Comparison of ENCODE assay signal across 10 cellular contexts in genomic region chr2:42132066-42132965, GRCh38. TPM values are rescaled to one million over a fixed set of nuclear protein-coding genes. Genes with fewer than 3 reads are reported as not detected.
A peak's percentile ranks its signal among the peaks of the same experiment; 100 is the strongest.
DNase-seq lines count a peak whose midpoint lies in the region; ATAC-seq, FAIRE-seq and TF ChIP-seq lines count a peak whose summit lies in the region.
"Had no signal": no experiment of that assay in that cellular context is flagged by ENCODE, and none has a peak within 500 bp of the region (broad histone marks: within the 10 kb centered on the region; RNA-seq: fewer than 3 reads in every experiment).

No MANE protein-coding gene starts in this region.

- peak overlapping the region; percentile 61 for H3K9ac ChIP-seq in astrocyte (ENCODE audit: low read length)
- H3K9ac ChIP-seq: KMS-11 had no signal

- H3K4me3 ChIP-seq in BJ (ENCODE audit: low read depth, low read length) (no peak overlapping the region), astrocyte (ENCODE audit: insufficient read depth, low read depth, low read length) (peak overlapping the region; percentile 12), right lobe of liver (peak overlapping the region in 1 of 3 donors; percentile 41), vagina (peak overlapping the region in 1 of 2 donors; percentile 23)

- H2AFZ ChIP-seq in astrocyte (ENCODE audit: low read depth, low read length), result peak overlapping the region; percentile 58

- TF ChIP-seq CTCF in BJ (IDR thresholded peaks at IDR 0.05; ENCODE audit: insufficient read depth, low read depth, low read length) (no peak), astrocyte (IDR thresholded peaks at IDR 0.05; ENCODE audit: insufficient read depth, low read depth, low read length) (no peak), right lobe of liver (IDR thresholded peaks at IDR 0.05) (no peak), vagina (IDR thresholded peaks at IDR 0.05) (no peak)

- no peaks in the 10 kb centered on the region for H3K9me3 Mint-ChIP-seq in astrocyte (ENCODE audit: unreplicated experiment)

- H3K27me3 Mint-ChIP-seq in astrocyte (ENCODE audit: low read depth, unreplicated experiment), result no peaks in the 10 kb centered on the region

- no peaks in the 10 kb centered on the region for H4K20me1 ChIP-seq in astrocyte (ENCODE audit: insufficient read depth, low read length)

- no peaks in the 10 kb centered on the region for H3K36me3 Mint-ChIP-seq in astrocyte (ENCODE audit: low read depth, unreplicated experiment)

- H3K9me3 ChIP-seq in astrocyte (ENCODE audit: insufficient read depth, low read depth, low read length) (no peaks in the 10 kb centered on the region), right lobe of liver (no peaks in the 10 kb centered on the region), vagina (no peaks in the 10 kb centered on the region)
- H3K9me3 ChIP-seq: neutrophil had no signal

- H3K4me1 ChIP-seq in astrocyte (ENCODE audit: insufficient read depth, low read length), result peaks cover 34% of the 10 kb centered on the region
- H3K4me1 ChIP-seq in right lobe of liver, result peaks cover 0 to 19% (median 9%) of the 10 kb centered on the region in 4 donors
- peaks cover 50% of the 10 kb centered on the region for H3K4me1 ChIP-seq in vagina

- H3K27ac Mint-ChIP-seq in astrocyte (ENCODE audit: unreplicated experiment), result peak overlapping the region; percentile 94

- no peaks in the 10 kb centered on the region for H3K79me2 ChIP-seq in astrocyte (ENCODE audit: insufficient read depth, low read length)

- CTCF ChIA-PET in BJ (lab: Yijun Ruan, JAX), result interaction anchor here (0.6 to 1.8 kb wide), 4 partner anchors 9 to 1261 kb away, joined by 3 to 8 read pairs (median 4); no protein-coding TSS in a partner anchor

- intact Hi-C loops in right lobe of liver (cut with DNase I), result no loop called here
- intact Hi-C loops in vagina (cut with DNase I), result no loop called here

- H3K4me1 Mint-ChIP-seq in astrocyte (ENCODE audit: low read depth, unreplicated experiment), result peaks cover 71% of the 10 kb centered on the region

- H3K36me3 ChIP-seq in BJ (ENCODE audit: control insufficient read depth, insufficient read depth, low read length), result no peaks in the 10 kb centered on the region
- H3K36me3 ChIP-seq in astrocyte (ENCODE audit: insufficient read depth, low read length), result no peaks in the 10 kb centered on the region
- H3K36me3 ChIP-seq in right lobe of liver, result no peaks in the 10 kb centered on the region
- H3K36me3 ChIP-seq in vagina, result no peaks in the 10 kb centered on the region
- H3K36me3 ChIP-seq: neutrophil had no signal

- peak; percentile 94 for DNase-seq in BJ (ENCODE audit: low read depth)
- DNase-seq in astrocyte (ENCODE audit: low read depth), result peak; percentile 98
- no peak for DNase-seq in right lobe of liver
- DNase-seq in vagina (ENCODE audit: extremely low spot score in 2 of 2), result no peak
- DNase-seq in NCI-H187 treated with DMSO at 0.1 percent for 48 hours (lab: John Stamatoyannopoulos, UW), result no peak

- FAIRE-seq in astrocyte (lab: Jason Lieb, UNC), result peak; percentile 86

- no peaks in the 10 kb centered on the region for H3K27me3 ChIP-seq in BJ (ENCODE audit: control insufficient read depth, insufficient read depth, low read length)
- no peaks in the 10 kb centered on the region for H3K27me3 ChIP-seq in astrocyte (ENCODE audit: insufficient read depth, low read length)
- H3K27me3 ChIP-seq in right lobe of liver, result no peaks in the 10 kb centered on the region
- no peaks in the 10 kb centered on the region for H3K27me3 ChIP-seq in vagina

- WGBS in right lobe of liver (ENCODE audit: insufficient coverage, low coverage, low lambda C conversion rate, missing lambda C conversion rate), result 52% methylated on average over 7 of the region's 10 CpGs

- peak overlapping the region; percentile 82 for H3K4me2 ChIP-seq in astrocyte (ENCODE audit: low read length)
- H3K4me2 ChIP-seq: KMS-11 had no signal

- H3K4me3 Mint-ChIP-seq in astrocyte (ENCODE audit: unreplicated experiment), result no peak overlapping the region

- ATAC-seq in HG03432 (IDR thresholded peaks at IDR 0.05; ENCODE audit: unreplicated experiment), result peak; percentile 18
- peak in 1 of 4 donors; percentile 13 for ATAC-seq in right lobe of liver
- no peak for ATAC-seq in GM21390 (IDR thresholded peaks at IDR 0.05; ENCODE audit: unreplicated experiment)
- no peak for ATAC-seq in HG03439 (IDR thresholded peaks at IDR 0.05; ENCODE audit: unreplicated experiment)

- TF ChIP-seq POLR2A in right lobe of liver (IDR thresholded peaks at IDR 0.05) (no peak), vagina (IDR thresholded peaks at IDR 0.05) (no peak)

- POLR2A ChIA-PET in BJ (lab: Charles Lee), result interaction anchor here (0.5 kb wide), 1 partner anchor 1331 kb away, joined by 8 read pairs; no protein-coding TSS in a partner anchor

- H3K27ac ChIP-seq in astrocyte (ENCODE audit: low read depth, low read length) (peak overlapping the region; percentile 89), right lobe of liver (peak overlapping the region; percentile 79 to 94 (median 80)), vagina (peak overlapping the region; percentile 73)
- H3K27ac ChIP-seq: KMS-11, neutrophil had no signal

RNA-seq across cellular contexts. Expression of gene EML4, which starts 36.8 kb away (rescaled TPM):
- polyA plus RNA-seq in BJ (2011; rRNA removed), result 19.1 and 30.7 TPM in 2 replicates
- 23.2 and 23.8 TPM in 2 replicates for polyA minus RNA-seq in BJ (2011; rRNA and poly(A)+ RNA removed)
- total RNA-seq in astrocyte (68.2 and 71.9 TPM in 2 replicates), right lobe of liver (10 to 100 TPM; 28.3 to 55.7 (median 36.7) TPM), vagina (26.0 TPM)

Comparison
In these comparisons a context has a peak if more than half of its experiments do, and no peak if none do; other contexts are left out.
1. DNase-seq: peak in BJ (single experiment) and astrocyte (single experiment); none in right lobe of liver (0 of 3), vagina (0 of 2) and NCI-H187 treated with DMSO at 0.1 percent for 48 hours (single experiment).
2. Peak in every context shown above with its lines, with median percentiles within 50 percentile points of each other: H3K27ac ChIP-seq.